ENCODE assay signal across 8 cellular contexts in genomic region chr1:169711469-169712308, GRCh38. TPM values are rescaled to one million over a fixed set of nuclear protein-coding genes. Genes with fewer than 3 reads are reported as not detected.
DNase-seq lines count a peak whose midpoint lies in the region; ATAC-seq, FAIRE-seq and TF ChIP-seq lines count a peak whose summit lies in the region.

Gene SELL (minus strand): TSS chr1:169711620. CDS start chr1:169711498, 122 bp downstream.

- no peaks in the 10 kb centered on the region for H3K4me1 ChIP-seq in SJCRH30

- intact Hi-C loops in Right ventricle myocardium superior (cut with DNase I): loop anchor here (5.0 kb wide), 2 partner anchors 109 to 164 kb away; no protein-coding TSS in a partner anchor

- H3K4me3 Mint-ChIP-seq in activated naive CD4-positive, alpha-beta T cell treated with anti-CD3 and anti-CD28 coated beads, Interleukin-2, amount 50 U/mL, for 24 hours: peak within 1 kb of the TSS; percentile 99

- FAIRE-seq in H54 (lab: Jason Lieb, UNC): peak; percentile 86

- peak within 1 kb of the TSS; percentile 25 for H3K27ac Mint-ChIP-seq in activated naive CD4-positive, alpha-beta T cell treated with anti-CD3 and anti-CD28 coated beads, Interleukin-2, amount 50 U/mL, for 24 hours

- no peaks in the 10 kb centered on the region for H3K27me3 ChIP-seq in SJCRH30

- no peak within 1 kb of the TSS for H3K4me3 ChIP-seq in SJCRH30

- H3K27me3 Mint-ChIP-seq in activated naive CD4-positive, alpha-beta T cell treated with anti-CD3 and anti-CD28 coated beads, Interleukin-2, amount 50 U/mL, for 24 hours: no peaks in the 10 kb centered on the region

- no peak within 1 kb of the TSS for H3K27ac ChIP-seq in SJCRH30

- H3K36me3 ChIP-seq in SJCRH30: no peaks in the 10 kb centered on the region

- ATAC-seq in Right ventricle myocardium superior (ENCODE audit: poor library complexity): peak; percentile 98

- peaks cover 33% of the 10 kb centered on the region for H3K4me1 Mint-ChIP-seq in activated naive CD4-positive, alpha-beta T cell treated with anti-CD3 and anti-CD28 coated beads, Interleukin-2, amount 50 U/mL, for 24 hours

- H3K36me3 Mint-ChIP-seq in activated naive CD4-positive, alpha-beta T cell treated with anti-CD3 and anti-CD28 coated beads, Interleukin-2, amount 50 U/mL, for 24 hours: peaks cover 22% of the 10 kb centered on the region

- TF ChIP-seq POLR2A in H54 (IDR thresholded peaks at IDR 0.05; ENCODE audit: low read depth, low read length): no peak

- peak; percentile 87 for TF ChIP-seq CTCF in GM10266 (IDR thresholded peaks at IDR 0.05; ENCODE audit: control insufficient read depth, insufficient read depth, low read depth, missing control alignments)

- H3K9me3 Mint-ChIP-seq in activated naive CD4-positive, alpha-beta T cell treated with anti-CD3 and anti-CD28 coated beads, Interleukin-2, amount 50 U/mL, for 24 hours: no peaks in the 10 kb centered on the region

- H3K9me3 ChIP-seq in SJCRH30 (replicated peaks): no peaks in the 10 kb centered on the region

- peak; percentile 62 for DNase-seq in GM10266 (ENCODE audit: extremely low spot score)
- peak; percentile 9 for DNase-seq in H54 (ENCODE audit: insufficient read length, low spot score)
- peak; percentile 57 for DNase-seq in LHCN-M2 (ENCODE audit: low read depth)
- DNase-seq in SJCRH30: peak; percentile 48 to 71
- peak; percentile 46 for DNase-seq in Right ventricle myocardium superior
- peak; percentile 86 for DNase-seq in pons (ENCODE audit: low spot score)
- no peak for DNase-seq in cortex of kidney (lab: John Stamatoyannopoulos, UW)

RNA-seq across cellular contexts. Expression of gene SELL, which starts in this region (rescaled TPM):
- total RNA-seq in LHCN-M2 (2014; rRNA removed) (not detected in 2 replicates), Right ventricle myocardium superior (0.89 TPM)
- polyA plus RNA-seq in LHCN-M2 (2012): not detected
- total RNA-seq in SJCRH30 (2014; rRNA removed; shearing (Covaris generic)): not detected in 2 replicates

Comparison
In these comparisons a context has a peak if more than half of its experiments do, and no peak if none do; other contexts are left out.
1. Peak in DNase-seq in LHCN-M2; RNA of the gene not detected or under 1 TPM.
2. Peak in DNase-seq in SJCRH30; RNA of the gene not detected or under 1 TPM.
3. Peak in DNase-seq and ATAC-seq in Right ventricle myocardium superior; RNA of the gene not detected or under 1 TPM.